In the genomic region with DNA sequence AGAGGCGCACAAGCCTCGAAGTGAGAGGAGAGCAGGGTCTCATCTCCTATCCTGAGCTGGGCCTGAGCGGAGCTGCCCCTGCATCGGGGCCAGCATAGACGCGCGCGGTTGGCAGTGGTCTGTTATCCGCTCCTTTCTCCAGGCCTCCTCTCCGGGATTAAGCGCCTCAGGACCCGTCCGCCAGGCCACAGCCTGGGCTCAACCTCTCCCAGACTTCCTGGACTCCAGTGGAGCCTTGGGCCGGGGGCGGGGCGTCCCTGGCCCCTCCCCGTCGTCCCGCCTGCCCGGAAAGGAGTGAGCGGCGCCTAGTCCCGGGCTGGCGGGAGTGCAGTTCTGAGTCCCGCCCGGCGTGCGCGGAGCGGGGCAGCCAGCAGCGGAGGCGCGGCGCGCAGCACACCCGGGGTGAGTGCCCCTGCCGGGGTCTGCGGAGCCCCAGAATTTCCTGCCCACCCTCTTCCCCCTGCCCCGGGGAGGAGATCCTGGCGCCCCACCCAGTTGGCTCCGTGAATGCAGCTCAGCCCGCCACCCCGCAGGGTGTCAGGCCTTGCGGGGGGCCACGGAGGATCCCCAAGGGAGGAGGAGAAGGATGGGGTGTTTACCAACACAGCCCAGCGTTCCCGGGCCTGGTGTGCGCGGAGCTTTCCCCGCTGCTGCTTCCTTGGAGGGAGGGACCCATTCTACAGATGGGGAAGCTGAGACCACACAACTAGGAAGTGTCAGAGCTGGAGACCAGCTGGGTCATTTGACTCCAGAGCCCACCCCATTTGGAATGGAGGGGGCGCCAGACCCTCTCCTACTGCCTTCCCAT, we compare ENCODE assay signal across 8 cellular contexts. TPM values are rescaled to one million over a fixed set of nuclear protein-coding genes. Genes with fewer than 3 reads are reported as not detected.
DNase-seq lines count a peak whose midpoint lies in the region; ATAC-seq lines count a peak whose summit lies in the region.

A gene with protein sequence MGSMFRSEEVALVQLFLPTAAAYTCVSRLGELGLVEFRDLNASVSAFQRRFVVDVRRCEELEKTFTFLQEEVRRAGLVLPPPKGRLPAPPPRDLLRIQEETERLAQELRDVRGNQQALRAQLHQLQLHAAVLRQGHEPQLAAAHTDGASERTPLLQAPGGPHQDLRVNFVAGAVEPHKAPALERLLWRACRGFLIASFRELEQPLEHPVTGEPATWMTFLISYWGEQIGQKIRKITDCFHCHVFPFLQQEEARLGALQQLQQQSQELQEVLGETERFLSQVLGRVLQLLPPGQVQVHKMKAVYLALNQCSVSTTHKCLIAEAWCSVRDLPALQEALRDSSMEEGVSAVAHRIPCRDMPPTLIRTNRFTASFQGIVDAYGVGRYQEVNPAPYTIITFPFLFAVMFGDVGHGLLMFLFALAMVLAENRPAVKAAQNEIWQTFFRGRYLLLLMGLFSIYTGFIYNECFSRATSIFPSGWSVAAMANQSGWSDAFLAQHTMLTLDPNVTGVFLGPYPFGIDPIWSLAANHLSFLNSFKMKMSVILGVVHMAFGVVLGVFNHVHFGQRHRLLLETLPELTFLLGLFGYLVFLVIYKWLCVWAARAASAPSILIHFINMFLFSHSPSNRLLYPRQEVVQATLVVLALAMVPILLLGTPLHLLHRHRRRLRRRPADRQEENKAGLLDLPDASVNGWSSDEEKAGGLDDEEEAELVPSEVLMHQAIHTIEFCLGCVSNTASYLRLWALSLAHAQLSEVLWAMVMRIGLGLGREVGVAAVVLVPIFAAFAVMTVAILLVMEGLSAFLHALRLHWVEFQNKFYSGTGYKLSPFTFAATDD (plus strand): TSS at position 308 of the 808 bp plus-strand sequence. CDS start 2,247 bp downstream, outside the sequence.

- ATAC-seq in GM19324 (IDR thresholded peaks at IDR 0.05; ENCODE audit: low FRiP score, unreplicated experiment): peak; percentile 36
- ATAC-seq in effector memory CD8-positive, alpha-beta T cell (replicated peaks): peak; percentile 48
- ATAC-seq in GM19463 (IDR thresholded peaks at IDR 0.05; ENCODE audit: unreplicated experiment): no peak

- in situ Hi-C loops in ACHN (cut with HindIII; ENCODE audit: low pct_ligation_motif_present, low pct_unique_long_range_greater_than_20kb, low sequenced_read_pairs): no loop called here

- DNase-seq in ACHN: peak; percentile 86
- peak; percentile 46 for DNase-seq in NCI-H2029 (lab: John Stamatoyannopoulos, UW)
- peak; percentile 80 for DNase-seq in activated CD4-positive, alpha-beta memory T cell treated with anti-CD3 and anti-CD28 coated beads for 36 hours
- peak in 2 of 3 experiments; percentile 26 to 27 for DNase-seq in effector memory CD8-positive, alpha-beta T cell
- DNase-seq in lung microvascular endothelial cell (ENCODE audit: low read depth in 2 of 2): peak; percentile 83 to 89
- DNase-seq in stimulated activated CD8-positive, alpha-beta memory T cell treated with anti-CD3 and anti-CD28 coated beads, Interleukin-15, amount 100 ng/mL, for 24 hours (ENCODE audit: low read depth): peak; percentile 37

- peaks cover 5% of the 10 kb centered on the region for H3K36me3 Mint-ChIP-seq in activated CD4-positive, alpha-beta memory T cell treated with anti-CD3 and anti-CD28 coated beads for 36 hours
- peaks cover 24% of the 10 kb centered on the region for H3K36me3 Mint-ChIP-seq in effector memory CD8-positive, alpha-beta T cell (ENCODE audit: insufficient read depth)

- H3K9me3 Mint-ChIP-seq in activated CD4-positive, alpha-beta memory T cell treated with anti-CD3 and anti-CD28 coated beads for 36 hours: no peaks in the 10 kb centered on the region
- H3K9me3 Mint-ChIP-seq in effector memory CD8-positive, alpha-beta T cell: no peaks in the 10 kb centered on the region

- peaks cover 16% of the 10 kb centered on the region for H3K4me1 Mint-ChIP-seq in activated CD4-positive, alpha-beta memory T cell treated with anti-CD3 and anti-CD28 coated beads for 36 hours (ENCODE audit: low read depth)
- peaks cover 34 to 38% of the 10 kb centered on the region in 2 donors for H3K4me1 Mint-ChIP-seq in effector memory CD8-positive, alpha-beta T cell (ENCODE audit: low read depth in 2 of 2)

- POLR2A ChIA-PET in activated CD4-positive, alpha-beta memory T cell treated with anti-CD3 and anti-CD28 coated beads for 36 hours (lab: Charles Lee): interaction anchor here (0.8 to 4.1 kb wide), 2 partner anchors 8 to 160 kb away, joined by 3 to 20 read pairs; a partner anchor contains a TSS

- peak within 1 kb of the TSS; percentile 89 for H3K27ac Mint-ChIP-seq in activated CD4-positive, alpha-beta memory T cell treated with anti-CD3 and anti-CD28 coated beads for 36 hours
- H3K27ac Mint-ChIP-seq in effector memory CD8-positive, alpha-beta T cell: peak within 1 kb of the TSS; percentile 98

- peak within 1 kb of the TSS; percentile 91 for H3K4me3 Mint-ChIP-seq in activated CD4-positive, alpha-beta memory T cell treated with anti-CD3 and anti-CD28 coated beads for 36 hours
- peak within 1 kb of the TSS; percentile 92 to 96 for H3K4me3 Mint-ChIP-seq in effector memory CD8-positive, alpha-beta T cell

- CTCF ChIA-PET in activated CD4-positive, alpha-beta memory T cell treated with anti-CD3 and anti-CD28 coated beads for 36 hours (lab: Charles Lee): interaction anchor here (0.6 to 1.0 kb wide), 2 partner anchors 7 to 173 kb away, joined by 3 read pairs; no protein-coding TSS in a partner anchor

- no peaks in the 10 kb centered on the region for H3K27me3 Mint-ChIP-seq in activated CD4-positive, alpha-beta memory T cell treated with anti-CD3 and anti-CD28 coated beads for 36 hours
- no peaks in the 10 kb centered on the region for H3K27me3 Mint-ChIP-seq in effector memory CD8-positive, alpha-beta T cell

- intact Hi-C loops in activated CD4-positive, alpha-beta memory T cell treated with anti-CD3 and anti-CD28 coated beads for 36 hours (cut with micrococcal nuclease): loop anchor here (5.0 kb wide), 1 partner anchor 37 kb away; a partner anchor contains a TSS

RNA-seq across cellular contexts. Expression of the gene that starts here (rescaled TPM):
- 100 to 1,000 TPM; 167 to 175 TPM for total RNA-seq in activated CD4-positive, alpha-beta memory T cell treated with anti-CD3 and anti-CD28 coated beads for 36 hours
- 41.8 and 52.0 TPM in 2 replicates for total RNA-seq in lung microvascular endothelial cell

Comparison
In these comparisons a context has a peak if more than half of its experiments do, and no peak if none do; other contexts are left out.
1. DNase-seq: peak in every context shown above with its lines; median percentile 86 in ACHN; 86 in lung microvascular endothelial cell; 80 in activated CD4-positive, alpha-beta memory T cell treated with anti-CD3 and anti-CD28 coated beads for 36 hours; 46 in NCI-H2029; 37 in stimulated activated CD8-positive, alpha-beta memory T cell treated with anti-CD3 and anti-CD28 coated beads, Interleukin-15, amount 100 ng/mL, for 24 hours; 26 in effector memory CD8-positive, alpha-beta T cell.